Comparison of ENCODE assay signal across 8 cellular contexts in genomic region chr4:105637409-105638258, GRCh38.
A peak's percentile ranks its signal among the peaks of the same experiment; 100 is the strongest.
DNase-seq lines count a peak whose midpoint lies in the region; ATAC-seq and TF ChIP-seq lines count a peak whose summit lies in the region.

No MANE protein-coding gene starts in this region.

- no peaks in the 10 kb centered on the region for H4K20me1 ChIP-seq in KMS-11 (ENCODE audit: insufficient read depth)

- intact Hi-C loops in left ventricle myocardium inferior (cut with micrococcal nuclease), result no loop called here

- no peaks in the 10 kb centered on the region for H3K79me2 ChIP-seq in KMS-11 (ENCODE audit: insufficient read depth, low read depth)

- H3K4me3 ChIP-seq in GM12865 (ENCODE audit: low read depth, low read length) (no peak overlapping the region), KMS-11 (IDR thresholded peaks at IDR 0.05; ENCODE audit: insufficient read depth, low read depth, low read length) (no peak overlapping the region), left ventricle myocardium inferior (no peak overlapping the region)

- peak overlapping the region; percentile 59 for H3K27ac ChIP-seq in KMS-11
- peak overlapping the region; percentile 50 for H3K27ac ChIP-seq in left ventricle myocardium inferior (replicated peaks)
- H3K27ac ChIP-seq in temporal lobe (ENCODE audit: low read depth, low read length), result peak overlapping the region; percentile 59

- H2AFZ ChIP-seq in KMS-11 (ENCODE audit: low read depth), result peak overlapping the region; percentile 53

- no peaks in the 10 kb centered on the region for H3K36me3 ChIP-seq in KMS-11 (ENCODE audit: insufficient read depth)
- H3K36me3 ChIP-seq in left ventricle myocardium inferior, result no peaks in the 10 kb centered on the region

- DNase-seq in GM12865 (ENCODE audit: low read depth) (peak; percentile 76), SK-N-DZ (ENCODE audit: low spot score) (peak; percentile 7), left ventricle myocardium inferior (peak; percentile 74)
- no peak for DNase-seq in activated CD8-positive, alpha-beta memory T cell treated with anti-CD3 and anti-CD28 coated beads, Interleukin-2, amount 50 U/mL, for 4 hours
- DNase-seq in stimulated activated naive CD8-positive, alpha-beta T cell treated with anti-CD3 and anti-CD28 coated beads, Interleukin-15, Interleukin-2, amounts not matched to agents 100 U/mL and 50 U/mL, for 24 hours, result no peak

- H3K27me3 ChIP-seq in KMS-11 (ENCODE audit: insufficient read depth, low read depth) (no peaks in the 10 kb centered on the region), left ventricle myocardium inferior (ENCODE audit: low read depth) (no peaks in the 10 kb centered on the region)

- H3K9me3 ChIP-seq in left ventricle myocardium inferior (replicated peaks), result no peaks in the 10 kb centered on the region

- ATAC-seq in GM21717 (IDR thresholded peaks at IDR 0.05; ENCODE audit: unreplicated experiment), result peak; percentile 88
- no peak for ATAC-seq in stimulated activated naive CD8-positive, alpha-beta T cell treated with anti-CD3 and anti-CD28 coated beads, Interleukin-15, Interleukin-2, amounts not matched to agents 100 U/mL and 50 U/mL, for 24 hours

- H3K9ac ChIP-seq in KMS-11, result peak overlapping the region; percentile 4; the same call in 1 of the 2 replicates

- no peak for TF ChIP-seq CTCF in GM12865 (IDR thresholded peaks at IDR 0.05; ENCODE audit: insufficient read depth, low read depth, low read length, missing control alignments)
- TF ChIP-seq CTCF in KMS-11 (conservative IDR thresholded peaks at IDR 0.05; ENCODE audit: low read depth, low read length), result no peak
- no peak for TF ChIP-seq CTCF in left ventricle myocardium inferior (IDR thresholded peaks at IDR 0.05; ENCODE audit: borderline replicate concordance)

- H3K4me2 ChIP-seq in KMS-11, result peak overlapping the region; percentile 81

- H3K4me1 ChIP-seq in KMS-11 (ENCODE audit: low read depth, poor library complexity, severe bottlenecking) (peaks cover 81% of the 10 kb centered on the region), left ventricle myocardium inferior (peaks cover 56% of the 10 kb centered on the region)

Comparison
In these comparisons a context has a peak if more than half of its experiments do, and no peak if none do; other contexts are left out.
1. DNase-seq: peak in GM12865 (single experiment), SK-N-DZ (single experiment) and left ventricle myocardium inferior (single experiment); none in activated CD8-positive, alpha-beta memory T cell treated with anti-CD3 and anti-CD28 coated beads, Interleukin-2, amount 50 U/mL, for 4 hours (single experiment) and stimulated activated naive CD8-positive, alpha-beta T cell treated with anti-CD3 and anti-CD28 coated beads, Interleukin-15, Interleukin-2, amounts not matched to agents 100 U/mL and 50 U/mL, for 24 hours (single experiment).
2. Peak in every context shown above with its lines, with median percentiles within 50 percentile points of each other: H3K27ac ChIP-seq.